9 cellular contexts compared by ENCODE assay signal in genomic region chr20:47275548-47275947, GRCh38.
DNase-seq lines count a peak whose midpoint lies in the region; ATAC-seq, FAIRE-seq and TF ChIP-seq lines count a peak whose summit lies in the region.
"Had no signal": no experiment of that assay in that cellular context is flagged by ENCODE, and none has a peak within 500 bp of the region (broad histone marks: within the 10 kb centered on the region; RNA-seq: fewer than 3 reads in every experiment).

No MANE protein-coding gene starts in this region.

- in situ Hi-C loops in K562 (cut with MboI) = no loop called here

- 97 to 99% methylated on average over 6 of the region's 6 CpGs for WGBS in heart right ventricle, 2 donors
- WGBS in K562 (ENCODE audit: insufficient coverage, low coverage, missing lambda C conversion rate) = 95% methylated on average over 6 of the region's 6 CpGs

- peaks cover 5% of the 10 kb centered on the region for H3K27me3 Mint-ChIP-seq in neural progenitor cell (ENCODE audit: insufficient read depth, low read depth)

- TF ChIP-seq POLR2A in K562 (conservative IDR thresholded peaks at IDR 0.05) (no peak), uterus (IDR thresholded peaks at IDR 0.05) (no peak)

- H3K4me3 ChIP-seq in heart right ventricle (no peak overlapping the region), K562 (no peak overlapping the region), neural progenitor cell (no peak overlapping the region), uterus (no peak overlapping the region)

- H4K20me1 ChIP-seq in K562 (replicated peaks; ENCODE audit: control insufficient read depth, insufficient read depth, low read length) (peaks cover 9% of the 10 kb centered on the region), neural progenitor cell (ENCODE audit: low read depth) (peaks cover 11% of the 10 kb centered on the region)

- TF ChIP-seq RAD21 in K562 (CRISPR knock-in tag; conservative IDR thresholded peaks at IDR 0.05 in 1 of 2, IDR thresholded peaks at IDR 0.05 in 1 of 2) = no peak

- no peak for FAIRE-seq in K562 (lab: Jason Lieb, UNC)

- CTCF ChIA-PET in K562 (lab: Yijun Ruan, JAX; ENCODE audit: low intra/inter-chr PET ratio) = no interaction called here

- POLR2A ChIA-PET in K562 (lab: Yijun Ruan, JAX) = interaction anchor here (0.6 to 1.7 kb wide), 3 partner anchors 8 to 85 kb away, joined by 4 to 9 read pairs (median 4); no protein-coding TSS in a partner anchor

- H3K4me1 Mint-ChIP-seq in neural progenitor cell = peaks cover 8% of the 10 kb centered on the region

- no peak overlapping the region for H3K9ac ChIP-seq in K562 (ENCODE audit: insufficient read depth in 1 of 2, low read depth in 2 of 2, low read length in 2 of 2)
- H3K9ac ChIP-seq in neural progenitor cell = no peak overlapping the region

- H3K27ac ChIP-seq in heart right ventricle (peak overlapping the region in 7 of 10 donors; percentile 67 to 89 (median 72)), K562 (ENCODE audit: extremely low read depth, low read depth, low read length) (peak overlapping the region; percentile 4; the same call in 1 of the 3 replicates), neural progenitor cell (peak overlapping the region; percentile 65), uterus (peak overlapping the region; percentile 57 to 77)

- ATAC-seq in heart right ventricle = no peak
- ATAC-seq in Right ventricle myocardium superior (ENCODE audit: poor library complexity) = no peak
- ATAC-seq in K562 = no peak

- no peak overlapping the region for H2AFZ ChIP-seq in K562 (ENCODE audit: low read depth, low read length)
- H2AFZ ChIP-seq in neural progenitor cell (replicated peaks) = no peak overlapping the region

- H3K9me3 ChIP-seq in heart right ventricle = no peaks in the 10 kb centered on the region
- no peaks in the 10 kb centered on the region for H3K9me3 ChIP-seq in K562 (replicated peaks; ENCODE audit: control insufficient read depth, insufficient read depth, low read depth, low read length)
- no peaks in the 10 kb centered on the region for H3K9me3 ChIP-seq in neural progenitor cell (ENCODE audit: low read depth)
- H3K9me3 ChIP-seq in uterus = no peaks in the 10 kb centered on the region

- H3K4me2 ChIP-seq in K562 (ENCODE audit: insufficient read depth, low read length) (no peak overlapping the region), neural progenitor cell (no peak overlapping the region)

- DNase-seq in heart right ventricle = no peak
- DNase-seq in Right ventricle myocardium superior = no peak
- DNase-seq in K562 (ENCODE audit: extremely low read depth in 1 of 4, low spot score in 3 of 4) = no peak
- no peak for DNase-seq in neural progenitor cell (ENCODE audit: low spot score)
- DNase-seq in uterus = no peak
- DNase-seq in GM10266 (ENCODE audit: extremely low spot score) = no peak
- DNase-seq in NCI-H1930 (lab: John Stamatoyannopoulos, UW) = no peak
- no peak for DNase-seq in NCI-H1694 treated with DMSO at 0.1 percent for 48 hours (lab: John Stamatoyannopoulos, UW)
- DNase-seq: C1 segment of cervical spinal cord had no signal

- H3K36me3 ChIP-seq in heart right ventricle (peaks cover 0 to 68% (median 13%) of the 10 kb centered on the region in 9 donors), K562 (ENCODE audit: control insufficient read depth, insufficient read depth, low read length) (peaks cover 96% of the 10 kb centered on the region), neural progenitor cell (no peaks in the 10 kb centered on the region), uterus (no peaks in the 10 kb centered on the region)

- intact Hi-C loops in heart right ventricle (cut with DNase I) = loop anchor here in 7 of 10 donors (5.0 to 10.0 kb wide), 4 partner anchors 37 to 349 kb away; no protein-coding TSS in a partner anchor
- intact Hi-C loops in Right ventricle myocardium superior (cut with DNase I) = loop anchor here (2.0 to 10.0 kb wide), 2 partner anchors 109 to 349 kb away; no protein-coding TSS in a partner anchor
- intact Hi-C loops in K562 (cut with micrococcal nuclease) = no loop called here
- intact Hi-C loops in uterus (cut with DNase I; ENCODE audit: low total_unique reads) = no loop called here

- H3K9me3 Mint-ChIP-seq in neural progenitor cell = no peaks in the 10 kb centered on the region

- TF ChIP-seq CTCF in heart right ventricle (IDR thresholded peaks at IDR 0.05) (no peak), K562 (IDR thresholded peaks at IDR 0.05 in 2 of 3, conservative IDR thresholded peaks at IDR 0.05 in 1 of 3; ENCODE audit: insufficient read depth in 2 of 3, low read depth in 1 of 3, low read length in 3 of 3) (no peak), neural progenitor cell (IDR thresholded peaks at IDR 0.05) (no peak), uterus (IDR thresholded peaks at IDR 0.05) (no peak), GM10266 (IDR thresholded peaks at IDR 0.05; ENCODE audit: control insufficient read depth, insufficient read depth, low read depth, missing control alignments) (no peak)

- no TSS peak for BruUV-seq in K562 (replicated peaks; lab: Mats Ljungman, UMichigan)

- H3K4me1 ChIP-seq in heart right ventricle = peaks cover 10 to 56% (median 51%) of the 10 kb centered on the region in 9 donors
- peaks cover 5 to 17% of the 10 kb centered on the region in 2 experiments for H3K4me1 ChIP-seq in K562 (replicated peaks in 1 of 2; ENCODE audit: control insufficient read depth in 2 of 2, insufficient read depth in 2 of 2, low read length in 2 of 2)
- H3K4me1 ChIP-seq in neural progenitor cell = peaks cover under 1% of the 10 kb centered on the region
- peaks cover 10 to 15% of the 10 kb centered on the region in 2 donors for H3K4me1 ChIP-seq in uterus

- no peak overlapping the region for H3K27ac Mint-ChIP-seq in neural progenitor cell

- H3K79me2 ChIP-seq in K562 (ENCODE audit: control insufficient read depth, insufficient read depth, low read length) (peaks cover 92% of the 10 kb centered on the region), neural progenitor cell (ENCODE audit: low read depth) (peaks cover 91% of the 10 kb centered on the region)

- TF ChIP-seq EP300 in K562 (IDR thresholded peaks at IDR 0.05; ENCODE audit: low read length) = no peak

- peaks cover 20% of the 10 kb centered on the region for H3K36me3 Mint-ChIP-seq in neural progenitor cell

- no peak overlapping the region for H3K4me3 Mint-ChIP-seq in neural progenitor cell

- peaks cover 28% of the 10 kb centered on the region for H3F3A ChIP-seq in neural progenitor cell (ENCODE audit: low read depth)

- H3K27me3 ChIP-seq in heart right ventricle (no peaks in the 10 kb centered on the region), K562 (ENCODE audit: control insufficient read depth in 2 of 2, insufficient read depth in 2 of 2, low read length in 2 of 2) (no peaks in the 10 kb centered on the region), neural progenitor cell (no peaks in the 10 kb centered on the region), uterus (no peaks in the 10 kb centered on the region)

- peaks cover 3% of the 10 kb centered on the region for H3K9me1 ChIP-seq in K562 (ENCODE audit: control insufficient read depth, insufficient read depth, low read length)

TF ChIP-seq in K562, 482 proteins besides CTCF, POLR2A, EP300 and RAD21:
- TF ChIP-seq GATAD2B (IDR thresholded peaks at IDR 0.05; ENCODE audit: borderline replicate concordance) = no peak
- no peak for TF ChIP-seq ZNF124 (CRISPR knock-in tag; IDR thresholded peaks at IDR 0.05)
- 0 out of 2 replicates have a peak, but pooled peaks have one; percentile 25 for TF ChIP-seq SUPT5H (IDR thresholded peaks at IDR 0.05)
- TF ChIP-seq, protein P1, sequence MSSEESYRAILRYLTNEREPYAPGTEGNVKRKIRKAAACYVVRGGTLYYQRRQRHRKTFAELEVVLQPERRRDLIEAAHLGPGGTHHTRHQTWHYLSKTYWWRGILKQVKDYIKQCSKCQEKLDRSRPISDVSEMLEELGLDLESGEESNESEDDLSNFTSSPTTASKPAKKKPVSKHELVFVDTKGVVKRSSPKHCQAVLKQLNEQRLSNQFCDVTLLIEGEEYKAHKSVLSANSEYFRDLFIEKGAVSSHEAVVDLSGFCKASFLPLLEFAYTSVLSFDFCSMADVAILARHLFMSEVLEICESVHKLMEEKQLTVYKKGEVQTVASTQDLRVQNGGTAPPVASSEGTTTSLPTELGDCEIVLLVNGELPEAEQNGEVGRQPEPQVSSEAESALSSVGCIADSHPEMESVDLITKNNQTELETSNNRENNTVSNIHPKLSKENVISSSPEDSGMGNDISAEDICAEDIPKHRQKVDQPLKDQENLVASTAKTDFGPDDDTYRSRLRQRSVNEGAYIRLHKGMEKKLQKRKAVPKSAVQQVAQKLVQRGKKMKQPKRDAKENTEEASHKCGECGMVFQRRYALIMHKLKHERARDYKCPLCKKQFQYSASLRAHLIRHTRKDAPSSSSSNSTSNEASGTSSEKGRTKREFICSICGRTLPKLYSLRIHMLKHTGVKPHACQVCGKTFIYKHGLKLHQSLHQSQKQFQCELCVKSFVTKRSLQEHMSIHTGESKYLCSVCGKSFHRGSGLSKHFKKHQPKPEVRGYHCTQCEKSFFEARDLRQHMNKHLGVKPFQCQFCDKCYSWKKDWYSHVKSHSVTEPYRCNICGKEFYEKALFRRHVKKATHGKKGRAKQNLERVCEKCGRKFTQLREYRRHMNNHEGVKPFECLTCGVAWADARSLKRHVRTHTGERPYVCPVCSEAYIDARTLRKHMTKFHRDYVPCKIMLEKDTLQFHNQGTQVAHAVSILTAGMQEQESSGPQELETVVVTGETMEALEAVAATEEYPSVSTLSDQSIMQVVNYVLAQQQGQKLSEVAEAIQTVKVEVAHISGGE (CRISPR knock-in tag; IDR thresholded peaks at IDR 0.05) = peak in 1 of 3 experiments; percentile 67; a peak in 1 of 6 replicates
- 0 out of 2 replicates have a peak, but pooled peaks have one; percentile 16 for TF ChIP-seq POLR2AphosphoS5 (IDR thresholded peaks at IDR 0.05; ENCODE audit: control insufficient read depth, insufficient read depth, low read depth, low read length)

Comparison
In these comparisons a context has a peak if more than half of its experiments do, and no peak if none do; other contexts are left out.
1. H3K27ac ChIP-seq: peak in every context shown above with its lines; median percentile 72 in heart right ventricle; 67 in uterus; 65 in neural progenitor cell; 4 in K562.
2. intact Hi-C loops: an anchor here in heart right ventricle (5.0 to 10.0 kb wide) and Right ventricle myocardium superior (2.0 to 10.0 kb wide); none called in K562 and uterus.